ENCODE assay signal across 8 cellular contexts in genomic region chr11:75140269-75141138, GRCh38. TPM values are rescaled to one million over a fixed set of nuclear protein-coding genes. Genes with fewer than 3 reads are reported as not detected.
A peak's percentile ranks its signal among the peaks of the same experiment; 100 is the strongest.
DNase-seq lines count a peak whose midpoint lies in the region; ATAC-seq and TF ChIP-seq lines count a peak whose summit lies in the region.

No MANE protein-coding gene starts in this region.

- H3K9me3 Mint-ChIP-seq in endothelial cell (ENCODE audit: unreplicated experiment) (no peaks in the 10 kb centered on the region), naive B cell (no peaks in the 10 kb centered on the region)
- H3K9me3 Mint-ChIP-seq in stimulated activated effector memory CD8-positive, alpha-beta T cell treated with anti-CD3 and anti-CD28 coated beads, Interleukin-12 subunit alpha, Interleukin-12 subunit beta, amount 100 ng/mL, for 72 hours: no peaks in the 10 kb centered on the region

- peak; percentile 64 to 67 for ATAC-seq in naive B cell (ENCODE audit: low read depth in 2 of 2)
- peak; percentile 64 for ATAC-seq in stimulated activated effector memory CD8-positive, alpha-beta T cell treated with anti-CD3 and anti-CD28 coated beads, Interleukin-12 subunit alpha, Interleukin-12 subunit beta, amount 100 ng/mL, for 72 hours

- DNase-seq in NOMO-1 (lab: John Stamatoyannopoulos, UW; ENCODE audit: unreplicated experiment in 2 of 2): peak; percentile 9 to 25
- DNase-seq in NOMO-1 treated with dmso at 0.1 percent for 144 hours (lab: John Stamatoyannopoulos, UW; ENCODE audit: unreplicated experiment): no peak
- peak; percentile 54 for DNase-seq in NCI-H1092 (lab: John Stamatoyannopoulos, UW)
- DNase-seq in activated CD8-positive, alpha-beta memory T cell treated with anti-CD3 and anti-CD28 coated beads for 24 hours: peak; percentile 94
- DNase-seq in endothelial cell (ENCODE audit: low spot score): peak; percentile 78
- DNase-seq in naive B cell: peak; percentile 49
- peak; percentile 82 to 89 for DNase-seq in stimulated activated effector memory CD8-positive, alpha-beta T cell treated with anti-CD3 and anti-CD28 coated beads, Interleukin-12 subunit alpha, Interleukin-12 subunit beta, amount 100 ng/mL, for 72 hours (ENCODE audit: low spot score in 2 of 2)
- no peak for DNase-seq in MV-4-11 (lab: John Stamatoyannopoulos, UW)

- H3K27me3 Mint-ChIP-seq in endothelial cell (ENCODE audit: unreplicated experiment) (peaks cover 13% of the 10 kb centered on the region), naive B cell (peaks cover 35 to 47% (median 40%) of the 10 kb centered on the region in 3 donors)

- H3K4me1 Mint-ChIP-seq in endothelial cell (ENCODE audit: unreplicated experiment) (peaks cover 17% of the 10 kb centered on the region), naive B cell (peaks cover 10 to 21% (median 11%) of the 10 kb centered on the region in 3 donors)
- peaks cover 38% of the 10 kb centered on the region for H3K4me1 Mint-ChIP-seq in stimulated activated effector memory CD8-positive, alpha-beta T cell treated with anti-CD3 and anti-CD28 coated beads, Interleukin-12 subunit alpha, Interleukin-12 subunit beta, amount 100 ng/mL, for 72 hours

- peaks cover 8% of the 10 kb centered on the region for H3K36me3 Mint-ChIP-seq in endothelial cell (ENCODE audit: low read depth, unreplicated experiment)
- peaks cover 0 to 7% of the 10 kb centered on the region in 2 donors for H3K36me3 Mint-ChIP-seq in naive B cell
- no peaks in the 10 kb centered on the region for H3K36me3 Mint-ChIP-seq in stimulated activated effector memory CD8-positive, alpha-beta T cell treated with anti-CD3 and anti-CD28 coated beads, Interleukin-12 subunit alpha, Interleukin-12 subunit beta, amount 100 ng/mL, for 72 hours

- TF ChIP-seq CTCF in endothelial cell (IDR thresholded peaks at IDR 0.05; ENCODE audit: unreplicated experiment): peak; percentile 95

- H3K27ac Mint-ChIP-seq in endothelial cell (ENCODE audit: unreplicated experiment) (no peak overlapping the region), naive B cell (peak overlapping the region in 2 of 6 donors; percentile 15 to 37)
- H3K27ac Mint-ChIP-seq in stimulated activated effector memory CD8-positive, alpha-beta T cell treated with anti-CD3 and anti-CD28 coated beads, Interleukin-12 subunit alpha, Interleukin-12 subunit beta, amount 100 ng/mL, for 72 hours: peak overlapping the region; percentile 9

- H3K4me3 Mint-ChIP-seq in endothelial cell (ENCODE audit: unreplicated experiment) (no peak overlapping the region), naive B cell (no peak overlapping the region)
- H3K4me3 Mint-ChIP-seq in stimulated activated effector memory CD8-positive, alpha-beta T cell treated with anti-CD3 and anti-CD28 coated beads, Interleukin-12 subunit alpha, Interleukin-12 subunit beta, amount 100 ng/mL, for 72 hours: no peak overlapping the region

RNA-seq across cellular contexts. Expression of gene SLCO2B1, which starts 10.4 kb away (rescaled TPM):
- 3.5 TPM for total RNA-seq in endothelial cell (ENCODE audit: unreplicated experiment)
- polyA plus RNA-seq in naive B cell (ENCODE audit: low read depth in 6 of 6): not detected

RNA-seq across cellular contexts. Expression of gene OR2AT4, which starts 43.8 kb away (rescaled TPM):
- 0.08 TPM for total RNA-seq in endothelial cell (ENCODE audit: unreplicated experiment)
- polyA plus RNA-seq in naive B cell (ENCODE audit: low read depth in 6 of 6): not detected

Comparison
In these comparisons a context has a peak if more than half of its experiments do, and no peak if none do; other contexts are left out.
1. DNase-seq: peak in NOMO-1 (2 of 2), NCI-H1092 (single experiment), activated CD8-positive, alpha-beta memory T cell treated with anti-CD3 and anti-CD28 coated beads for 24 hours (single experiment), endothelial cell (single experiment), naive B cell (single experiment) and stimulated activated effector memory CD8-positive, alpha-beta T cell treated with anti-CD3 and anti-CD28 coated beads, Interleukin-12 subunit alpha, Interleukin-12 subunit beta, amount 100 ng/mL, for 72 hours (2 of 2); none in NOMO-1 treated with dmso at 0.1 percent for 144 hours (single experiment) and MV-4-11 (single experiment).